Comparison of ENCODE assay signal across 9 cellular contexts in genomic region chr20:64083380-64084208, GRCh38. TPM values are rescaled to one million over a fixed set of nuclear protein-coding genes. Genes with fewer than 3 reads are reported as not detected.
A peak's percentile ranks its signal among the peaks of the same experiment; 100 is the strongest.
DNase-seq lines count a peak whose midpoint lies in the region; FAIRE-seq and TF ChIP-seq lines count a peak whose summit lies in the region.
"Had no signal": no experiment of that assay in that cellular context is flagged by ENCODE, and none has a peak within 500 bp of the region (broad histone marks: within the 10 kb centered on the region; RNA-seq: fewer than 3 reads in every experiment).

No MANE protein-coding gene starts in this region.

- H3K79me2 ChIP-seq in DOHH2 (ENCODE audit: control insufficient read depth, low read length), result peaks cover 7% of the 10 kb centered on the region

- DNase-seq in MV-4-11 (lab: John Stamatoyannopoulos, UW) (peak; percentile 66), SW 1271 (lab: John Stamatoyannopoulos, UW) (peak; percentile 65 to 78), amniotic stem cell (lab: John Stamatoyannopoulos, UW) (peak; percentile 38), left ventricle myocardium inferior (peak; percentile 77), H54 (ENCODE audit: insufficient read length, low spot score) (no peak), pons (ENCODE audit: low spot score) (no peak)

- H3K9ac ChIP-seq in rectal smooth muscle tissue (ENCODE audit: low read length), result no peak overlapping the region

- H3K27ac ChIP-seq in DOHH2 (ENCODE audit: low read depth, low read length) (no peak overlapping the region), left ventricle myocardium inferior (replicated peaks) (no peak overlapping the region), rectal smooth muscle tissue (ENCODE audit: low read depth, low read length) (no peak overlapping the region)

- peak overlapping the region; percentile 48 for H3K4me3 ChIP-seq in DOHH2 (ENCODE audit: low read length)
- peak overlapping the region; percentile 73 for H3K4me3 ChIP-seq in left ventricle myocardium inferior
- peak overlapping the region; percentile 60 for H3K4me3 ChIP-seq in rectal smooth muscle tissue (ENCODE audit: low read length)

- H4K20me1 ChIP-seq in DOHH2 (ENCODE audit: control insufficient read depth, insufficient read depth, low read depth, low read length), result no peaks in the 10 kb centered on the region

- peaks cover 14% of the 10 kb centered on the region for H3F3A ChIP-seq in DOHH2 (ENCODE audit: control insufficient read depth, insufficient read depth)

- TF ChIP-seq POLR2A in H54 (IDR thresholded peaks at IDR 0.05; ENCODE audit: low read depth, low read length), result no peak

- H3K4me1 ChIP-seq in DOHH2 (ENCODE audit: control insufficient read depth, low read length) (peaks cover 32% of the 10 kb centered on the region), left ventricle myocardium inferior (peaks cover 43% of the 10 kb centered on the region), rectal smooth muscle tissue (ENCODE audit: control insufficient read depth, insufficient read depth, low read length) (peaks cover 7% of the 10 kb centered on the region)

- no peak for FAIRE-seq in H54 (lab: Jason Lieb, UNC)
- FAIRE-seq: endometrium had no signal

- intact Hi-C loops in left ventricle myocardium inferior (cut with micrococcal nuclease), result no loop called here

- H3K36me3 ChIP-seq in DOHH2 (ENCODE audit: control insufficient read depth, low read length) (peaks cover 7% of the 10 kb centered on the region), left ventricle myocardium inferior (no peaks in the 10 kb centered on the region), rectal smooth muscle tissue (ENCODE audit: control insufficient read depth, insufficient read depth, low read length) (no peaks in the 10 kb centered on the region)

- H3K4me2 ChIP-seq in DOHH2 (ENCODE audit: low read length), result peak overlapping the region; percentile 58

- peaks cover 26% of the 10 kb centered on the region for H3K27me3 ChIP-seq in DOHH2 (ENCODE audit: control insufficient read depth, low read length)
- H3K27me3 ChIP-seq in left ventricle myocardium inferior (ENCODE audit: low read depth), result peaks cover 39% of the 10 kb centered on the region
- H3K27me3 ChIP-seq in rectal smooth muscle tissue (ENCODE audit: control insufficient read depth, insufficient read depth, low read length), result peaks cover 22% of the 10 kb centered on the region

- H3K9me2 ChIP-seq in DOHH2 (replicated peaks; ENCODE audit: control insufficient read depth, low read length), result no peaks in the 10 kb centered on the region

- H3K9me3 ChIP-seq in DOHH2 (ENCODE audit: control insufficient read depth, insufficient read depth, low read length) (peaks cover 7% of the 10 kb centered on the region; the same call in 1 of the 2 replicates), left ventricle myocardium inferior (replicated peaks) (no peaks in the 10 kb centered on the region)

- TF ChIP-seq CTCF in DOHH2 (IDR thresholded peaks at IDR 0.05; ENCODE audit: low read depth, low read length, poor library complexity, severe bottlenecking) (peak; percentile 57), left ventricle myocardium inferior (IDR thresholded peaks at IDR 0.05; ENCODE audit: borderline replicate concordance) (peak; percentile 74)

RNA-seq across cellular contexts. Expression of gene LKAAEAR1, which starts 0.6 kb away (rescaled TPM):
- not detected for total RNA-seq in left ventricle myocardium inferior

RNA-seq across cellular contexts. Expression of gene OPRL1, which starts 3.7 kb away (rescaled TPM):
- total RNA-seq in left ventricle myocardium inferior, result 0.52 TPM

RNA-seq across cellular contexts. Expression of gene RGS19, which starts 4.3 kb away (rescaled TPM):
- total RNA-seq in left ventricle myocardium inferior, result 6.1 TPM

RNA-seq across cellular contexts. Expression of gene TCEA2, which starts 20.6 kb away (rescaled TPM):
- total RNA-seq in left ventricle myocardium inferior, result 38.9 TPM

RNA-seq across cellular contexts. Expression of gene NPBWR2, which starts 23.8 kb away (rescaled TPM):
- not detected for total RNA-seq in left ventricle myocardium inferior

Comparison
In these comparisons a context has a peak if more than half of its experiments do, and no peak if none do; other contexts are left out.
1. DNase-seq: peak in MV-4-11 (single experiment), SW 1271 (2 of 2), amniotic stem cell (single experiment) and left ventricle myocardium inferior (single experiment); none in H54 (single experiment) and pons (single experiment).
2. Peak in every context shown above with its lines, with median percentiles within 50 percentile points of each other: H3K4me3 ChIP-seq.